ENCODE assay signal across 8 cellular contexts in the genomic region with DNA sequence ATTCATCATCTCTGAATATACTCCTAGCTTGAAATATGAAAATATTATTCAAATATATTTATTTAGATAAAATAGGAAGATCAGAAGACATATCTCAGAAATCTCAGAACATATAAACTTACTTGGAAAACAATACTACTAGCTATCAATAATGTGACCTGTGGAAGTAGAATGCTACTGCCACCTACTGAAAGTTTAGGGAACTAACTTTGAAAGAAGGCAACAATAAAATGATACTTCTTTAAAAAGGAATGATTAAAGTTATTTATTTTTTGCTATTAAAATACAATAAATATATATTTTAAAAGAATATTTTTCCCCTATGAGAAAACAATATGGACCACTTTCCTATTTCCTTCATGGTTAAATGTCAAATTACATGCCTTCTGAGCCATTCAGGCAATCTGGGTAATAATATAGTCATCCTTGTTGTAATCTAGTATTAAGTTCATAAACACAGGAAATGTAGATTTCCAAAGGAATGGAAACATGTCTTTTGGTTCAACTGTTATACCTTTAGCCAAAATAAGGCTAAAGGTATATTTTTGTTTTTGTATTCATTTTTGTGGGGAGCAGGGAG. TPM values are rescaled to one million over a fixed set of nuclear protein-coding genes. Genes with fewer than 3 reads are reported as not detected.
A peak's percentile ranks its signal among the peaks of the same experiment; 100 is the strongest.
DNase-seq lines count a peak whose midpoint lies in the region; ATAC-seq and TF ChIP-seq lines count a peak whose summit lies in the region.

No MANE protein-coding gene starts in this region.

- no peaks in the 10 kb centered on the region for H3K4me1 Mint-ChIP-seq in WTC11

- no peaks in the 10 kb centered on the region for H3K27me3 ChIP-seq in kidney epithelial cell (ENCODE audit: control insufficient read depth, insufficient read depth, low read length)

- no peaks in the 10 kb centered on the region for H3K27me3 Mint-ChIP-seq in WTC11 (ENCODE audit: low read depth)

- TF ChIP-seq CTCF in AG10803 (conservative IDR thresholded peaks at IDR 0.05; ENCODE audit: low read length) (peak; percentile 83), GM13977 (IDR thresholded peaks at IDR 0.05; ENCODE audit: extremely low read depth, insufficient read depth, missing control alignments) (peak; percentile 51), WTC11 (IDR thresholded peaks at IDR 0.05) (peak; percentile 59), kidney epithelial cell (IDR thresholded peaks at IDR 0.05; ENCODE audit: insufficient read depth, low read length, poor library complexity, severe bottlenecking) (peak; percentile 58)

- no peaks in the 10 kb centered on the region for H3K9me3 Mint-ChIP-seq in WTC11

- POLR2A ChIA-PET in WTC11 (lab: Charles Lee): no interaction called here

- no peaks in the 10 kb centered on the region for H3K36me3 ChIP-seq in kidney epithelial cell (ENCODE audit: control insufficient read depth, insufficient read depth, low read length)

- H3K36me3 Mint-ChIP-seq in WTC11: no peaks in the 10 kb centered on the region

- no peak overlapping the region for H3K4me3 Mint-ChIP-seq in WTC11

- CTCF ChIA-PET in WTC11 (lab: Charles Lee): interaction anchor here (0.6 to 1.7 kb wide), 40 partner anchors 9 to 865 kb away, joined by 3 to 13 read pairs (median 4); partner anchors contain the start of genes ACADL and RPE

- DNase-seq in AG10803 (ENCODE audit: low read depth) (peak; percentile 25), GM13977 (ENCODE audit: low spot score) (no peak), KBM-7 (peak; percentile 39), WTC11 (ENCODE audit: low spot score) (no peak), kidney epithelial cell (ENCODE audit: low read depth) (no peak), HK-2 (ENCODE audit: unreplicated experiment) (no peak), HPDE6-E6E7 (ENCODE audit: extremely low spot score) (no peak)

- in situ Hi-C loops in GM13977 (cut with MboI; ENCODE audit: low pct_unique_long_range_greater_than_20kb, low sequenced_read_pairs, unreplicated experiment) (loop anchor here (10.0 kb wide), 1 partner anchor 224 kb away; no protein-coding TSS in a partner anchor), KBM-7 (cut with MboI; ENCODE audit: low pct_unique_long_range_greater_than_20kb, low sequenced_read_pairs) (loop anchor here (25.0 kb wide), 1 partner anchor 212 kb away; no protein-coding TSS in a partner anchor)

- ATAC-seq in WTC11: no peak
- no peak for ATAC-seq in GM21423 (IDR thresholded peaks at IDR 0.05; ENCODE audit: unreplicated experiment)

- no peak overlapping the region for H3K4me3 ChIP-seq in AG10803 (ENCODE audit: low read length)
- no peak overlapping the region for H3K4me3 ChIP-seq in kidney epithelial cell (ENCODE audit: low read depth, low read length)

- no peak overlapping the region for H3K27ac Mint-ChIP-seq in WTC11

TF ChIP-seq in WTC11, 78 proteins besides CTCF, POLR2A, EP300 and RAD21:
- TF ChIP-seq ZNF121 (CRISPR knock-in tag; IDR thresholded peaks at IDR 0.05) (no peak), HMGA2 (CRISPR knock-in tag; IDR thresholded peaks at IDR 0.05) (peak; percentile 58; the same call in 1 of the 2 replicates), NFYB (CRISPR knock-in tag; conservative IDR thresholded peaks at IDR 0.05; ENCODE audit: low read depth) (no peak)

RNA-seq across cellular contexts. Expression of gene ACADL, which starts 26.0 kb away (rescaled TPM):
- total RNA-seq in WTC11 (2021) (0.39 to 0.60 TPM (median 0.42 TPM) in 3 replicates), kidney epithelial cell (1.1 and 1.5 TPM in 2 replicates)

RNA-seq across cellular contexts. Expression of gene KANSL1L, which starts 28.1 kb away (rescaled TPM):
- total RNA-seq in WTC11 (2021) (11.1 to 12.2 TPM (median 11.4 TPM) in 3 replicates), kidney epithelial cell (11.2 and 11.5 TPM in 2 replicates)

Comparison
In these comparisons a context has a peak if more than half of its experiments do, and no peak if none do; other contexts are left out.
1. DNase-seq: peak in AG10803 (single experiment) and KBM-7 (single experiment); none in GM13977 (single experiment), WTC11 (single experiment), kidney epithelial cell (single experiment), HK-2 (single experiment) and HPDE6-E6E7 (single experiment).
2. Peak in every context shown above with its lines, with median percentiles within 50 percentile points of each other: CTCF ChIP-seq.